8 cellular contexts compared by ENCODE assay signal in the genomic region with DNA sequence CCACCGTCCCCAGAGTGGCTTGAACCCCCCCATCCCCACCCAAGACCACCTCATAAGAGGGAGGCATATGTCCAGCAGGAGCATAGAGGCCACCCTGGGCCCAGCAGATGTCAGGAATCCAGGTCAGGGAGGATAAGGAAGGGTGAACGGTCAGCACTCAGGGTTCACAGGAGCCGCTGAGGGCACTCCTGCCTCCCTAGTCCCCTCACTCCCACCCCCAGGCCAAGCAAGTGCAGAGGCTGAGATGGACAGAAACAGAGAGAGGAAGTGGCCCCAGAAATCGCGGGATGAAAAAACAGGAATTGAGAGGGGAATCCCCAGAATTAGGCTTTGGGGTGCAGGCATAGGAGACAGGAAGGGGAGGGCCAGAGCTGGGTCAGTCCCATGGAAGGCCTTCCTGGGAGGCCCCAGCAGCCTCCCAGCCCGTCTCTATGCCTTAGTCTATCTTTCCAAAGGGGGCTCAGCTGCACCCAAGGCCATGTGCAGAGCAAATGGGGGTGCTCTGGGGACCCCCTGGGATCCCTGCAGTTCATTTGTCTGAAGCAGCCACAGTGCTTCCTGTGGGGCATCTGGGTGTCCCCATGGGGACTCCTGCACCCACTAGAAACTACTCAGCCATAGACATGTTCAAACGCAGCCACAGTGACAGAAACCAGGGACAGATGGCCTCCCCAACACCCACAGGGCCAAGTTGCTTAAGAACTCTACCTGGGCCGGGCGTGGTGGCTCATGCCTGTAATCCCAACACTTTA. TPM values are rescaled to one million over a fixed set of nuclear protein-coding genes. Genes with fewer than 3 reads are reported as not detected.
DNase-seq lines count a peak whose midpoint lies in the region; ATAC-seq and TF ChIP-seq lines count a peak whose summit lies in the region.

No MANE protein-coding gene starts in this region.

- ATAC-seq in GM19328 (IDR thresholded peaks at IDR 0.05; ENCODE audit: unreplicated experiment), result peak; percentile 44
- no peak for ATAC-seq in natural killer cell treated with Interleukin-12 subunit alpha and Interleukin-12 subunit beta and Interleukin-15 and Interleukin-18, amount 100 ng/mL, for 72 hours

- H3K9me3 ChIP-seq in CD4-positive, alpha-beta memory T cell (ENCODE audit: control insufficient read depth in 1 of 2, low read length in 2 of 2), result no peaks in the 10 kb centered on the region
- no peaks in the 10 kb centered on the region for H3K9me3 ChIP-seq in breast epithelium

- H3K9me3 Mint-ChIP-seq in CD4-positive, alpha-beta memory T cell, result peaks cover 0 to 6% (median 0%) of the 10 kb centered on the region in 8 donors
- no peaks in the 10 kb centered on the region for H3K9me3 Mint-ChIP-seq in natural killer cell treated with Interleukin-12 subunit alpha and Interleukin-12 subunit beta and Interleukin-15 and Interleukin-18, amount 100 ng/mL, for 72 hours

- no peak for TF ChIP-seq POLR2A in breast epithelium (IDR thresholded peaks at IDR 0.05)

- H3K36me3 ChIP-seq in CD4-positive, alpha-beta memory T cell (ENCODE audit: insufficient read depth, low read length), result peaks cover 25% of the 10 kb centered on the region
- no peaks in the 10 kb centered on the region for H3K36me3 ChIP-seq in breast epithelium

- H3K27ac ChIP-seq in CD4-positive, alpha-beta memory T cell (ENCODE audit: low read depth, low read length), result peak overlapping the region; percentile 73
- H3K27ac ChIP-seq in HL-60 (replicated peaks) (peak overlapping the region; percentile 75), breast epithelium (peak overlapping the region; percentile 87 to 92)

- H3K27ac Mint-ChIP-seq in CD4-positive, alpha-beta memory T cell, result peak overlapping the region; percentile 78 to 89 (median 85)
- H3K27ac Mint-ChIP-seq in natural killer cell treated with Interleukin-12 subunit alpha and Interleukin-12 subunit beta and Interleukin-15 and Interleukin-18, amount 100 ng/mL, for 72 hours, result peak overlapping the region; percentile 67 to 75

- POLR2A ChIA-PET in CD4-positive, alpha-beta memory T cell (lab: Charles Lee; ENCODE audit: partially characterized antibody), result interaction anchor here (2.0 kb wide), 1 partner anchor 54 kb away, joined by 7 read pairs; the partner anchor contains the start of gene CKLF

- peak overlapping the region in 1 of 2 donors; percentile 59 for H3K4me3 ChIP-seq in CD4-positive, alpha-beta memory T cell (ENCODE audit: low read length in 2 of 2)
- H3K4me3 ChIP-seq in HL-60 (replicated peaks; ENCODE audit: insufficient read depth, low read length), result peak overlapping the region; percentile 84
- H3K4me3 ChIP-seq in breast epithelium, result peak overlapping the region; percentile 76 to 91 (median 84)

- no peak for DNase-seq in CD4-positive, alpha-beta memory T cell
- peak in 1 of 2 experiments; percentile 25 for DNase-seq in HL-60 (ENCODE audit: low read depth in 1 of 2, low spot score in 1 of 2)
- DNase-seq in breast epithelium (ENCODE audit: low spot score in 2 of 2), result no peak
- DNase-seq in natural killer cell treated with Interleukin-12 subunit alpha and Interleukin-12 subunit beta and Interleukin-15 and Interleukin-18, amount 100 ng/mL, for 72 hours (ENCODE audit: low spot score), result no peak
- DNase-seq in NCI-H1092 (lab: John Stamatoyannopoulos, UW), result no peak
- no peak for DNase-seq in pons (ENCODE audit: low spot score)
- DNase-seq in COLO829 (ENCODE audit: low spot score), result no peak

- peaks cover 8 to 23% of the 10 kb centered on the region in 2 donors for H3K36me3 Mint-ChIP-seq in CD4-positive, alpha-beta memory T cell
- H3K36me3 Mint-ChIP-seq in natural killer cell treated with Interleukin-12 subunit alpha and Interleukin-12 subunit beta and Interleukin-15 and Interleukin-18, amount 100 ng/mL, for 72 hours, result no peaks in the 10 kb centered on the region

- intact Hi-C loops in CD4-positive, alpha-beta memory T cell (cut with micrococcal nuclease), result loop anchor here (2.0 to 5.0 kb wide), 6 partner anchors 43 to 145 kb away; partner anchors contain the start of genes CKLF, CMTM4 and DYNC1LI2
- intact Hi-C loops in breast epithelium (cut with DNase I; ENCODE audit: low total_unique reads), result loop anchor here (5.0 kb wide), 1 partner anchor 434 kb away; no protein-coding TSS in a partner anchor

- peaks cover 0 to 4% of the 10 kb centered on the region in 2 donors for H3K27me3 Mint-ChIP-seq in CD4-positive, alpha-beta memory T cell
- H3K27me3 Mint-ChIP-seq in natural killer cell treated with Interleukin-12 subunit alpha and Interleukin-12 subunit beta and Interleukin-15 and Interleukin-18, amount 100 ng/mL, for 72 hours, result no peaks in the 10 kb centered on the region

- peak overlapping the region; percentile 75 to 92 (median 82) for H3K4me3 Mint-ChIP-seq in CD4-positive, alpha-beta memory T cell
- peak overlapping the region; percentile 82 for H3K4me3 Mint-ChIP-seq in natural killer cell treated with Interleukin-12 subunit alpha and Interleukin-12 subunit beta and Interleukin-15 and Interleukin-18, amount 100 ng/mL, for 72 hours

- H3K4me1 Mint-ChIP-seq in CD4-positive, alpha-beta memory T cell, result peaks cover 18 to 46% (median 34%) of the 10 kb centered on the region in 4 donors
- peaks cover 26 to 29% of the 10 kb centered on the region in 2 donors for H3K4me1 Mint-ChIP-seq in natural killer cell treated with Interleukin-12 subunit alpha and Interleukin-12 subunit beta and Interleukin-15 and Interleukin-18, amount 100 ng/mL, for 72 hours (ENCODE audit: low read depth in 2 of 2)

- H3K27me3 ChIP-seq in CD4-positive, alpha-beta memory T cell (ENCODE audit: insufficient read depth, low read length), result no peaks in the 10 kb centered on the region
- H3K27me3 ChIP-seq in HL-60 (ENCODE audit: insufficient read depth, poor library complexity, severe bottlenecking) (no peaks in the 10 kb centered on the region), breast epithelium (no peaks in the 10 kb centered on the region)

- TF ChIP-seq CTCF in HL-60 (IDR thresholded peaks at IDR 0.05; ENCODE audit: insufficient read depth, low read length) (no peak), breast epithelium (IDR thresholded peaks at IDR 0.05) (no peak)

- H3K4me1 ChIP-seq in CD4-positive, alpha-beta memory T cell (ENCODE audit: insufficient read depth, low read length), result peaks cover 45% of the 10 kb centered on the region
- peaks cover 3 to 14% of the 10 kb centered on the region in 2 donors for H3K4me1 ChIP-seq in breast epithelium

- CTCF ChIA-PET in CD4-positive, alpha-beta memory T cell (lab: Charles Lee; ENCODE audit: partially characterized antibody), result interaction anchor here (0.8 to 4.1 kb wide), 6 partner anchors 10 to 197 kb away, joined by 3 to 51 read pairs (median 8); partner anchors contain the start of gene CKLF

RNA-seq across cellular contexts. Expression of gene CMTM3, which starts 1.7 kb away (rescaled TPM):
- 10 to 100 TPM; 74.2 to 74.3 TPM for total RNA-seq in CD4-positive, alpha-beta memory T cell
- polyA plus RNA-seq in CD4-positive, alpha-beta memory T cell, result 100 to 1,000 TPM in 1 of 2 donors, 10 to 100 TPM in 1; 98.8 to 105 TPM
- total RNA-seq in breast epithelium, result 10 to 100 TPM; 19.5 to 54.9 (median 25.2) TPM
- 10 to 100 TPM; 43.8 to 49.7 TPM for total RNA-seq in natural killer cell treated with Interleukin-12 subunit alpha and Interleukin-12 subunit beta and Interleukin-15 and Interleukin-18, amount 100 ng/mL, for 72 hours

RNA-seq across cellular contexts. Expression of gene CMTM2, which starts 26.9 kb away (rescaled TPM):
- total RNA-seq in CD4-positive, alpha-beta memory T cell, result under 1 TPM; 0.72 to 0.79 TPM
- polyA plus RNA-seq in CD4-positive, alpha-beta memory T cell, result not detected
- total RNA-seq in breast epithelium, result not detected
- total RNA-seq in natural killer cell treated with Interleukin-12 subunit alpha and Interleukin-12 subunit beta and Interleukin-15 and Interleukin-18, amount 100 ng/mL, for 72 hours, result under 1 TPM; 0.45 to 0.67 TPM

RNA-seq across cellular contexts. Expression of gene CMTM1, which starts 39.9 kb away (rescaled TPM):
- total RNA-seq in CD4-positive, alpha-beta memory T cell, result 10 to 100 TPM; 12.2 to 13.4 TPM
- 1 to 10 TPM in 1 of 2 donors, under 1 TPM in 1; 0.80 to 1.6 TPM for polyA plus RNA-seq in CD4-positive, alpha-beta memory T cell
- 1 to 10 TPM; 1.6 to 2.9 (median 1.9) TPM for total RNA-seq in breast epithelium
- 10 to 100 TPM in 1 of 2 donors, 1 to 10 TPM in 1; 7.2 to 11.6 TPM for total RNA-seq in natural killer cell treated with Interleukin-12 subunit alpha and Interleukin-12 subunit beta and Interleukin-15 and Interleukin-18, amount 100 ng/mL, for 72 hours

RNA-seq across cellular contexts. Expression of gene CKLF, which starts 53.8 kb away (rescaled TPM):
- 10 to 100 TPM; 71.0 to 76.6 TPM for total RNA-seq in CD4-positive, alpha-beta memory T cell
- polyA plus RNA-seq in CD4-positive, alpha-beta memory T cell, result 100 to 1,000 TPM; 154 to 173 TPM
- total RNA-seq in breast epithelium, result 10 to 100 TPM; 36.6 to 62.6 (median 44.9) TPM
- total RNA-seq in natural killer cell treated with Interleukin-12 subunit alpha and Interleukin-12 subunit beta and Interleukin-15 and Interleukin-18, amount 100 ng/mL, for 72 hours, result 10 to 100 TPM; 71.2 to 78.6 TPM

RNA-seq across cellular contexts. Expression of gene TK2, which starts 56.3 kb away (rescaled TPM):
- total RNA-seq in CD4-positive, alpha-beta memory T cell, result 10 to 100 TPM in 1 of 2 experiments, 1 to 10 TPM in 1; 9.0 to 10.2 TPM
- 1 to 10 TPM; 3.9 to 5.9 TPM for polyA plus RNA-seq in CD4-positive, alpha-beta memory T cell
- 10 to 100 TPM; 33.1 to 98.4 (median 40.4) TPM for total RNA-seq in breast epithelium
- 1 to 10 TPM; 5.9 to 6.3 TPM for total RNA-seq in natural killer cell treated with Interleukin-12 subunit alpha and Interleukin-12 subunit beta and Interleukin-15 and Interleukin-18, amount 100 ng/mL, for 72 hours
